ENCODE assay signal across 19 cellular contexts in genomic region chr18:13246121-13246520, GRCh38. TPM values are rescaled to one million over a fixed set of nuclear protein-coding genes. Genes with fewer than 3 reads are reported as not detected.
DNase-seq lines count a peak whose midpoint lies in the region; ATAC-seq and TF ChIP-seq lines count a peak whose summit lies in the region.
"Had no signal": no experiment of that assay in that cellular context is flagged by ENCODE, and none has a peak within 500 bp of the region (broad histone marks: within the 10 kb centered on the region; RNA-seq: fewer than 3 reads in every experiment).

No MANE protein-coding gene starts in this region.

- H3K27me3 Mint-ChIP-seq in osteocyte (ENCODE audit: unreplicated experiment), result peaks cover 8% of the 10 kb centered on the region

- ATAC-seq in Right ventricle myocardium superior (ENCODE audit: poor library complexity), result peak; percentile 23
- ATAC-seq in Right ventricle myocardium inferior, result no peak
- ATAC-seq in GM18868 (IDR thresholded peaks at IDR 0.05; ENCODE audit: unreplicated experiment), result no peak

- no peaks in the 10 kb centered on the region for H3K36me3 Mint-ChIP-seq in osteocyte (ENCODE audit: unreplicated experiment)
- H3K36me3 Mint-ChIP-seq: IgD-negative memory B cell had no signal

- no peak overlapping the region for H3K4me3 Mint-ChIP-seq in osteocyte (ENCODE audit: unreplicated experiment)
- H3K4me3 Mint-ChIP-seq: IgD-negative memory B cell had no signal

- H3K27me3 ChIP-seq in H7 (ENCODE audit: control insufficient read depth, insufficient read depth, low read length), result no peaks in the 10 kb centered on the region
- H3K27me3 ChIP-seq: SJCRH30 had no signal

- peaks cover 4% of the 10 kb centered on the region for H3K9me3 Mint-ChIP-seq in osteocyte (ENCODE audit: unreplicated experiment)
- H3K9me3 Mint-ChIP-seq: IgD-negative memory B cell had no signal

- no peak for TF ChIP-seq CTCF in osteocyte (IDR thresholded peaks at IDR 0.05)

- no peak overlapping the region for H3K27ac Mint-ChIP-seq in osteocyte (ENCODE audit: unreplicated experiment)
- H3K27ac Mint-ChIP-seq: IgD-negative memory B cell had no signal

- H3K36me3 ChIP-seq in H7 (replicated peaks; ENCODE audit: control insufficient read depth, insufficient read depth, low read length), result no peaks in the 10 kb centered on the region
- H3K36me3 ChIP-seq: HAP-1, SJCRH30 had no signal

- no peak overlapping the region for H3K4me3 ChIP-seq in H7 (ENCODE audit: insufficient read depth, low read depth, low read length)
- H3K4me3 ChIP-seq: HAP-1, PC-9, SJCRH30 had no signal

- intact Hi-C loops in Right ventricle myocardium superior (cut with DNase I), result no loop called here
- intact Hi-C loops in Right ventricle myocardium inferior (cut with DNase I), result no loop called here

- peak; percentile 61 for DNase-seq in DMS79 treated with DMSO at 0.1 percent for 48 hours (lab: John Stamatoyannopoulos, UW)
- DNase-seq in DMS79 (lab: John Stamatoyannopoulos, UW), result no peak
- DNase-seq in Right ventricle myocardium superior, result no peak
- no peak for DNase-seq in Right ventricle myocardium inferior (ENCODE audit: missing footprints)
- DNase-seq in osteocyte (ENCODE audit: extremely low spot score, unreplicated experiment), result peak; percentile 62
- no peak for DNase-seq in H7
- no peak for DNase-seq in HPDE6-E6E7 (ENCODE audit: extremely low spot score)
- DNase-seq: AML-193, NCI-H1417 treated with DMSO at 0.1 percent for 48 hours, NCI-H1930, NCI-H226, NCI-H526 treated with DMSO at 0.1 percent for 48 hours, PC-9, SJCRH30 had no signal

- no peaks in the 10 kb centered on the region for H3K4me1 Mint-ChIP-seq in osteocyte (ENCODE audit: unreplicated experiment)
- H3K4me1 Mint-ChIP-seq: IgD-negative memory B cell had no signal

RNA-seq across cellular contexts. Expression of gene LDLRAD4, which starts 27.6 kb away (rescaled TPM):
- total RNA-seq in Right ventricle myocardium superior (29.3 TPM), Right ventricle myocardium inferior (29.6 TPM), osteocyte (18.7 and 20.4 TPM in 2 replicates)
- total RNA-seq in H7 (2014; rRNA removed; shearing (Covaris generic)), result 21.0 and 23.9 TPM in 2 replicates
- total RNA-seq: HT1080, MCF 10A had no signal

Comparison
In these comparisons a context has a peak if more than half of its experiments do, and no peak if none do; other contexts are left out.
1. DNase-seq: peak in DMS79 treated with DMSO at 0.1 percent for 48 hours (single experiment) and osteocyte (single experiment); none in DMS79 (single experiment), Right ventricle myocardium superior (single experiment), Right ventricle myocardium inferior (single experiment), H7 (single experiment) and HPDE6-E6E7 (single experiment).